In the genomic region with DNA sequence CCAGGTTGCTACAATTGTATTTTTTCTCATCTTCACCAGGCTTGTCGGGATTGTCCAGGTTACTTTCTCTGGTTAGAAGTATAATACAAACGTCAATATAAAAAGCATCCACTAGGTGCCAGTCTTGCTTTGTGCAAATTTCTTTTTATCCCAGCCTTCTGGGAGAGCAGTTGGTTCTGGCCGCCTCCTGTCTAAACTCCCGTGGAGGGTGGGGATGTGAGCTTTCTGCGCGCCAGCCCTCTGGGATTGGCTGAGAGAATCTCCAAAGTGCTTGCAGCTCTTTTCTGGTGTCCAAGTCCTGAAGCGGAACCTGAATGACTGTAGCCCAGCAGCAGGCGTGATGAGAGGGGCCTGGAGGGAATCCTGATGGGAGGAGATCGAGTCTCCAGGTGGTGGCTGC, we compare ENCODE assay signal across 1 cellular context.
TF ChIP-seq lines count a peak whose summit lies in the region.

No MANE protein-coding gene starts in this region.

TF ChIP-seq in HepG2, 621 proteins besides CTCF, POLR2A, EP300 and RAD21 (continued from another document):
- TF ChIP-seq, protein P1, sequence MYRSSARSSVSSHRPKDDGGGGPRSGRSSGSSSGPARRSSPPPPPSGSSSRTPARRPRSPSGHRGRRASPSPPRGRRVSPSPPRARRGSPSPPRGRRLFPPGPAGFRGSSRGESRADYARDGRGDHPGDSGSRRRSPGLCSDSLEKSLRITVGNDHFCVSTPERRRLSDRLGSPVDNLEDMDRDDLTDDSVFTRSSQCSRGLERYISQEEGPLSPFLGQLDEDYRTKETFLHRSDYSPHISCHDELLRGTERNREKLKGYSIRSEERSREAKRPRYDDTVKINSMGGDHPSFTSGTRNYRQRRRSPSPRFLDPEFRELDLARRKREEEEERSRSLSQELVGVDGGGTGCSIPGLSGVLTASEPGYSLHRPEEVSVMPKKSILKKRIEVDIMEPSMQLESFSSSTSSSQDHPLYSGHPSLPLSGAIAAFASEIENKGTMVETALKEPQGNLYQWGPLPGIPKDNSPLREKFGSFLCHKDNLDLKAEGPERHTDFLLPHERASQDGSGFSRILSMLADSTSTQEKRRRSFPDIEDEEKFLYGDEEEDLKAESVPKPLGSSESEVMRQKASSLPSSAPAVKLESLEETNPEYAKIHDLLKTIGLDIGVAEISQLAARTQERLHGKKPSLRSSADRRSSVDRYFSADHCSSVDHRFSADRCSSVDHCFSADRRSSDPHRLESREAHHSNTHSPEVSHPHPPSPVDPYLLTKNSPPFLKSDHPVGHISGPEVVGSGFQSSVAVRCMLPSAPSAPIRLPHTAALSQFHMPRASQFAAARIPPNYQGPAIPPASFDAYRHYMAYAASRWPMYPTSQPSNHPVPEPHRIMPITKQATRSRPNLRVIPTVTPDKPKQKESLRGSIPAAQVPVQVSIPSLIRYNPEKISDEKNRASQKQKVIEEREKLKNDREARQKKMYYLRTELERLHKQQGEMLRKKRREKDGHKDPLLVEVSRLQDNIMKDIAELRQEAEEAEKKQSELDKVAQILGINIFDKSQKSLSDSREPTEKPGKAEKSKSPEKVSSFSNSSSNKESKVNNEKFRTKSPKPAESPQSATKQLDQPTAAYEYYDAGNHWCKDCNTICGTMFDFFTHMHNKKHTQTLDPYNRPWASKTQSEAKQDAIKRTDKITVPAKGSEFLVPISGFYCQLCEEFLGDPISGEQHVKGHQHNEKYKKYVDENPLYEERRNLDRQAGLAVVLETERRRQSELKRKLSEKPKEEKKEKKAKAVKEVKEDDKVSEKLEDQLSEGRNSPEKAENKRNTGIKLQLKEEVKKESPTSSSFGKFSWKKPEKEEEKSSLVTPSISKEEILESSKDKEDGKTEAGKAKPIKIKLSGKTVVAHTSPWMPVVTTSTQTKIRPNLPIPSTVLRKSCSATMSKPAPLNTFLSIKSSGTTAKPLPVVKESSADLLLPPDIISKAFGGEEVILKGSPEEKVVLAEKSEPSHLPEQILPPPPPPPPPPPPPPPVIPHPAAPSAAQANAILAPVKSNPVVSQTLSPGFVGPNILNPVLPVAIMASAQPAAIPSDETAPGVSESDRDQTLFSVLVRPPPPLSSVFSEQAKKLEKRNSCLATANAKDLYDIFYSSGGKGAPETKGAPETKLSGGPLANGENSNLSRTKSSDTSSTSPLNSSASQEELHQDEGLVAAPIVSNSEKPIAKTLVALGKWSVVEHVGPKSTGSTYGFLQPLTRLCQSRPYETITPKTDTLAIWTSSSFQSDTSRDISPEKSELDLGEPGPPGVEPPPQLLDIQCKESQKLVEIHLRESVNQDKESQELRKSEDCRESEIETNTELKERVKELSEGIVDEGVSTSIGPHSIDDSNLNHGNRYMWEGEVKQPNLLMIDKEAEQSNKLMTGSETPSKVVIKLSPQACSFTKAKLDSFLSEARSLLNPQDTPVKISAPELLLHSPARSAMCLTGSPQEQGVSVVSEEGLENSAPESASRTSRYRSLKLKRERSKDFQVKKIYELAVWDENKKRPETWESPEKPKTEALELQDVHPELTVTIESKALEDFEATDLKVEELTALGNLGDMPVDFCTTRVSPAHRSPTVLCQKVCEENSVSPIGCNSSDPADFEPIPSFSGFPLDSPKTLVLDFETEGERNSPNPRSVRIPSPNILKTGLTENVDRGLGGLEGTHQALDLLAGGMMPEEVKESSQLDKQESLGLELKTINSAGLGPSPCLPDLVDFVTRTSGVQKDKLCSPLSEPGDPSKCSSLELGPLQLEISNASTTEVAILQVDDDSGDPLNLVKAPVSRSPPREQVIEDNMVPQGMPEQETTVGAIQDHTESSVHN (CRISPR knock-in tag; IDR thresholded peaks at IDR 0.05), result 0 out of 2 replicates have a peak, but pooled peaks have one; percentile 36
- TF ChIP-seq, protein P2, sequence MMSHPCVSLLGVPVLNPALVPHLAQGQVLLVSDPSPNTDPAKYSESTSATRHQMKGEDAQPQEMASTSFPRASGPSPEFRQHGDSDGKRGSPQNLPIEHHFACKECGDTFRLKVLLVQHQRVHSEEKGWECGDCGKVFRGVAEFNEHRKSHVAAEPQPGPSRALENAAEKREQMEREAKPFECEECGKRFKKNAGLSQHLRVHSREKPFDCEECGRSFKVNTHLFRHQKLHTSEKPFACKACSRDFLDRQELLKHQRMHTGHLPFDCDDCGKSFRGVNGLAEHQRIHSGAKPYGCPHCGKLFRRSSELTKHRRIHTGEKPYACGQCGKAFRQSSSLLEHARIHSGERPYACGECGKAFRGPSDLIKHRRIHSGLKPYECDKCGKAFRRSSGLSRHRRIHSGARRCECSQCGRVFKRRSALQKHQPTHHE (CRISPR knock-in tag; IDR thresholded peaks at IDR 0.05; ENCODE audit: borderline replicate concordance), result no peak
- TF ChIP-seq SMC3 (IDR thresholded peaks at IDR 0.05; ENCODE audit: low read length) (peak; percentile 95), HNF1B (CRISPR knock-in tag; IDR thresholded peaks at IDR 0.05) (0 out of 2 replicates have a peak, but pooled peaks have one; percentile 32), FOXO4 (CRISPR knock-in tag; conservative IDR thresholded peaks at IDR 0.05) (no peak), ZNF792 (CRISPR knock-in tag; IDR thresholded peaks at IDR 0.05) (no peak), GABPB1 (CRISPR knock-in tag; IDR thresholded peaks at IDR 0.05) (no peak)
- TF ChIP-seq, protein P3, sequence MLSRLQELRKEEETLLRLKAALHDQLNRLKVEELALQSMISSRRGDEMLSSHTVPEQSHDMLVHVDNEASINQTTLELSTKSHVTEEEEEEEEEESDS (CRISPR knock-in tag; IDR thresholded peaks at IDR 0.05; ENCODE audit: borderline replicate concordance), result 0 out of 2 replicates have a peak, but pooled peaks have one; percentile 47
- TF ChIP-seq, protein P4, sequence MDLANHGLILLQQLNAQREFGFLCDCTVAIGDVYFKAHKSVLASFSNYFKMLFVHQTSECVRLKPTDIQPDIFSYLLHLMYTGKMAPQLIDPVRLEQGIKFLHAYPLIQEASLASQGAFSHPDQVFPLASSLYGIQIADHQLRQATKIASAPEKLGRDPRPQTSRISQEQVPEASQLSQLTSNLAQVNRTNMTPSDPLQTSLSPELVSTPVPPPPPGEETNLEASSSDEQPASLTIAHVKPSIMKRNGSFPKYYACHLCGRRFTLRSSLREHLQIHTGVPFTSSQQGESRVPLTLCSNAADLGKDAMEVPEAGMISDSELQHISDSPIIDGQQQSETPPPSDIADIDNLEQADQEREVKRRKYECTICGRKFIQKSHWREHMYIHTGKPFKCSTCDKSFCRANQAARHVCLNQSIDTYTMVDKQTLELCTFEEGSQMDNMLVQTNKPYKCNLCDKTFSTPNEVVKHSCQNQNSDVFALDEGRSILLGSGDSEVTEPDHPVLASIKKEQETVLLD (CRISPR knock-in tag; IDR thresholded peaks at IDR 0.05; ENCODE audit: low read depth), result no peak
